In genomic region chr9:37255187-37255586, GRCh38 we compare ENCODE assay signal across 26 cellular contexts.
"Had no signal": no experiment of that assay in that cellular context is flagged by ENCODE, and none has a peak within 500 bp of the region (broad histone marks: within the 10 kb centered on the region; RNA-seq: fewer than 3 reads in every experiment).

No MANE protein-coding gene starts in this region.

- H3K27me3 Mint-ChIP-seq: naive thymus-derived CD8-positive, alpha-beta T cell had no signal

- H3K4me3 Mint-ChIP-seq: naive thymus-derived CD8-positive, alpha-beta T cell; nephron progenitor cell; stimulated activated effector memory CD8-positive, alpha-beta T cell treated with anti-CD3 and anti-CD28 coated beads, Interleukin-12 subunit alpha, Interleukin-12 subunit beta, amount 100 ng/mL, for 72 hours had no signal

- H3K27ac ChIP-seq: dorsolateral prefrontal cortex, epithelial cell of prostate, gastrocnemius medialis, heart left ventricle, hepatocyte, left lung, prostate gland, right atrium auricular region, sigmoid colon, thoracic aorta, tibial nerve, upper lobe of right lung, uterus had no signal

- ATAC-seq: esophagus mucosa; gastrocnemius medialis; heart left ventricle; left lung; naive thymus-derived CD8-positive, alpha-beta T cell; stimulated activated effector memory CD8-positive, alpha-beta T cell treated with anti-CD3 and anti-CD28 coated beads, Interleukin-12 subunit alpha, Interleukin-12 subunit beta, amount 100 ng/mL, for 72 hours; stimulated activated naive CD8-positive, alpha-beta T cell treated with anti-CD3 and anti-CD28 coated beads, Interleukin-15, Interleukin-2, amounts not matched to agents 100 U/mL and 50 U/mL, for 24 hours; upper lobe of right lung had no signal

- FAIRE-seq: kidney had no signal

- H3K4me1 ChIP-seq: gastrocnemius medialis, heart left ventricle, left lung, prostate gland, right atrium auricular region, sigmoid colon, tibial nerve, upper lobe of right lung, uterus had no signal

- H3K4me3 ChIP-seq: dorsolateral prefrontal cortex, gastrocnemius medialis, heart left ventricle, hepatocyte, left lung, prostate gland, right atrium auricular region, sigmoid colon, thoracic aorta, tibial nerve, upper lobe of right lung, uterus had no signal

- H3K36me3 ChIP-seq: gastrocnemius medialis, heart left ventricle, prostate gland, right atrium auricular region, sigmoid colon, thoracic aorta, upper lobe of right lung, uterus had no signal

- H3K9me3 Mint-ChIP-seq: nephron progenitor cell; stimulated activated effector memory CD8-positive, alpha-beta T cell treated with anti-CD3 and anti-CD28 coated beads, Interleukin-12 subunit alpha, Interleukin-12 subunit beta, amount 100 ng/mL, for 72 hours had no signal

- DNase-seq: dorsolateral prefrontal cortex; effector CD4-positive, alpha-beta T cell; foreskin fibroblast; gastrocnemius medialis; heart left ventricle; kidney; left lung; mesenchymal stem cell; midbrain; naive thymus-derived CD8-positive, alpha-beta T cell; nephron progenitor cell; nucleus accumbens; sigmoid colon; stimulated activated CD4-positive, alpha-beta T cell treated with anti-CD3 and anti-CD28 coated beads, Interleukin-2, amount 100 ng/mL, for 24 hours; stimulated activated CD4-positive, alpha-beta T cell treated with anti-CD3 and anti-CD28 coated beads, Interleukin-4, amount 100 ng/mL, for 24 hours; stimulated activated naive CD8-positive, alpha-beta T cell treated with anti-CD3 and anti-CD28 coated beads, Interleukin-15, Interleukin-2, amounts not matched to agents 100 U/mL and 50 U/mL, for 24 hours; upper lobe of right lung; uterus had no signal

- H3K27ac Mint-ChIP-seq: naive thymus-derived CD8-positive, alpha-beta T cell; nephron progenitor cell; stimulated activated effector memory CD8-positive, alpha-beta T cell treated with anti-CD3 and anti-CD28 coated beads, Interleukin-12 subunit alpha, Interleukin-12 subunit beta, amount 100 ng/mL, for 72 hours had no signal

- H3K9me3 ChIP-seq: gastrocnemius medialis, heart left ventricle, left lung, prostate gland, right atrium auricular region, sigmoid colon, thoracic aorta, tibial nerve, upper lobe of right lung, uterus had no signal

- H3K27me3 ChIP-seq: dorsolateral prefrontal cortex, gastrocnemius medialis, heart left ventricle, hepatocyte, left lung, right atrium auricular region, sigmoid colon, tibial nerve, upper lobe of right lung, uterus had no signal
